24 cellular contexts compared by ENCODE assay signal in genomic region chr2:64478502-64479230, GRCh38. TPM values are rescaled to one million over a fixed set of nuclear protein-coding genes. Genes with fewer than 3 reads are reported as not detected.
DNase-seq lines count a peak whose midpoint lies in the region; ATAC-seq, FAIRE-seq and TF ChIP-seq lines count a peak whose summit lies in the region.
"Had no signal": no experiment of that assay in that cellular context is flagged by ENCODE, and none has a peak within 500 bp of the region (broad histone marks: within the 10 kb centered on the region; RNA-seq: fewer than 3 reads in every experiment).

No MANE protein-coding gene starts in this region.

- H3K36me3 Mint-ChIP-seq in activated naive CD4-positive, alpha-beta T cell treated with anti-CD3 and anti-CD28 coated beads for 36 hours (ENCODE audit: low read depth): no peaks in the 10 kb centered on the region
- H3K36me3 Mint-ChIP-seq in stimulated activated effector memory CD8-positive, alpha-beta T cell treated with anti-CD3 and anti-CD28 coated beads, Interleukin-12 subunit alpha, Interleukin-12 subunit beta, amount 100 ng/mL, for 72 hours: no peaks in the 10 kb centered on the region
- H3K36me3 Mint-ChIP-seq: natural killer cell treated with Interleukin-12 subunit alpha and Interleukin-12 subunit beta and Interleukin-15 and Interleukin-18, amount 100 ng/mL, for 72 hours had no signal

- CTCF ChIA-PET in activated naive CD4-positive, alpha-beta T cell treated with anti-CD3 and anti-CD28 coated beads for 36 hours (lab: Charles Lee): interaction anchor here (2.1 to 13.2 kb wide), 2 partner anchors 9 to 149 kb away, joined by 9 to 232 read pairs; no protein-coding TSS in a partner anchor
- CTCF ChIA-PET in GM12878 (lab: Yijun Ruan, JAX): interaction anchor here (0.6 to 3.4 kb wide), 3 partner anchors 8 to 148 kb away, joined by 3 to 16 read pairs (median 12); no protein-coding TSS in a partner anchor

- no peak for TF ChIP-seq EP300 in GM12878 (IDR thresholded peaks at IDR 0.05; ENCODE audit: borderline replicate concordance in 1 of 2, control insufficient read depth in 1 of 2, low read depth in 2 of 2, low read length in 2 of 2)

- H3K36me3 ChIP-seq in GM12878 (ENCODE audit: control insufficient read depth in 2 of 2, insufficient read depth in 2 of 2, low read length in 1 of 2): no peaks in the 10 kb centered on the region
- H3K36me3 ChIP-seq: heart left ventricle, left lung, ovary, right atrium auricular region, SJCRH30, vagina had no signal

- no peaks in the 10 kb centered on the region for H3K79me2 ChIP-seq in GM12878 (ENCODE audit: control insufficient read depth, insufficient read depth, low read length)

- FAIRE-seq in GM12878 (lab: Jason Lieb, UNC): no peak
- FAIRE-seq: GM19239 had no signal

- H3K4me3 Mint-ChIP-seq in activated naive CD4-positive, alpha-beta T cell treated with anti-CD3 and anti-CD28 coated beads for 36 hours: no peak overlapping the region
- no peak overlapping the region for H3K4me3 Mint-ChIP-seq in stimulated activated effector memory CD8-positive, alpha-beta T cell treated with anti-CD3 and anti-CD28 coated beads, Interleukin-12 subunit alpha, Interleukin-12 subunit beta, amount 100 ng/mL, for 72 hours
- H3K4me3 Mint-ChIP-seq: dendritic cell treated with granulocyte-macrophage colony-stimulating factor and Interleukin-4, amounts not matched to agents 40 ng/mL and 50 ng/mL, for 4 days; natural killer cell treated with Interleukin-12 subunit alpha and Interleukin-12 subunit beta and Interleukin-15 and Interleukin-18, amount 100 ng/mL, for 72 hours had no signal

- BruUV-seq in GM12878 (replicated peaks; lab: Mats Ljungman, UMichigan): no TSS peak

- ATAC-seq in GM12878: no peak
- ATAC-seq in stimulated activated effector memory CD8-positive, alpha-beta T cell treated with anti-CD3 and anti-CD28 coated beads, Interleukin-12 subunit alpha, Interleukin-12 subunit beta, amount 100 ng/mL, for 72 hours: peak; percentile 68
- ATAC-seq: heart left ventricle, left lung had no signal

- no peak overlapping the region for H3K27ac ChIP-seq in GM12878 (ENCODE audit: control insufficient read depth, insufficient read depth)
- H3K27ac ChIP-seq: heart left ventricle, left lung, ovary, right atrium auricular region, SJCRH30, testis, vagina had no signal

- RAD21 ChIA-PET in GM12878 (lab: Charles Lee; ENCODE audit: unreplicated experiment): interaction anchor here (1.0 to 14.6 kb wide), 2 partner anchors 10 to 149 kb away, joined by 3 to 240 read pairs; no protein-coding TSS in a partner anchor

- H3K9me3 ChIP-seq in GM12878 (replicated peaks; ENCODE audit: control insufficient read depth, insufficient read depth, low read length): no peaks in the 10 kb centered on the region
- H3K9me3 ChIP-seq: heart left ventricle, left lung, ovary, right atrium auricular region, SJCRH30, testis, vagina had no signal

- no peak for TF ChIP-seq RAD21 in GM12878 (IDR thresholded peaks at IDR 0.05; ENCODE audit: insufficient read depth, low read depth, low read length)

- no peak overlapping the region for H3K27ac Mint-ChIP-seq in activated naive CD4-positive, alpha-beta T cell treated with anti-CD3 and anti-CD28 coated beads for 36 hours
- H3K27ac Mint-ChIP-seq in stimulated activated effector memory CD8-positive, alpha-beta T cell treated with anti-CD3 and anti-CD28 coated beads, Interleukin-12 subunit alpha, Interleukin-12 subunit beta, amount 100 ng/mL, for 72 hours: no peak overlapping the region
- H3K27ac Mint-ChIP-seq: dendritic cell treated with granulocyte-macrophage colony-stimulating factor and Interleukin-4, amounts not matched to agents 40 ng/mL and 50 ng/mL, for 4 days; natural killer cell treated with Interleukin-12 subunit alpha and Interleukin-12 subunit beta and Interleukin-15 and Interleukin-18, amount 100 ng/mL, for 72 hours had no signal

- in situ Hi-C loops in GM12878 (cut with MboI): loop anchor here (5.0 kb wide), 1 partner anchor 51 kb away; no protein-coding TSS in a partner anchor

- H3K4me3 ChIP-seq in GM12878: no peak overlapping the region
- H3K4me3 ChIP-seq: heart left ventricle, left lung, ovary, right atrium auricular region, SJCRH30, testis, vagina had no signal

- POLR2A ChIA-PET in GM12878 (lab: Charles Lee): interaction anchor here (0.6 kb wide), 1 partner anchor 30 kb away, joined by 7 read pairs; no protein-coding TSS in a partner anchor

- SMC1A ChIA-PET in GM12878 (lab: Charles Lee; ENCODE audit: uncharacterized antibody, unreplicated experiment): interaction anchor here (0.7 to 14.7 kb wide), 2 partner anchors 15 to 149 kb away, joined by 3 to 300 read pairs; no protein-coding TSS in a partner anchor

- H3K9ac ChIP-seq in GM12878 (ENCODE audit: control insufficient read depth, insufficient read depth, low read length): no peak overlapping the region

- H3K27me3 Mint-ChIP-seq in activated naive CD4-positive, alpha-beta T cell treated with anti-CD3 and anti-CD28 coated beads for 36 hours (ENCODE audit: low read depth): no peaks in the 10 kb centered on the region
- H3K27me3 Mint-ChIP-seq: dendritic cell treated with granulocyte-macrophage colony-stimulating factor and Interleukin-4, amounts not matched to agents 40 ng/mL and 50 ng/mL, for 4 days had no signal

- intact Hi-C loops in activated naive CD4-positive, alpha-beta T cell treated with anti-CD3 and anti-CD28 coated beads for 36 hours (cut with micrococcal nuclease): no loop called here
- intact Hi-C loops in GM12878 (cut with micrococcal nuclease; ENCODE audit: unreplicated experiment): no loop called here

- no peak overlapping the region for H3K4me2 ChIP-seq in GM12878 (ENCODE audit: control insufficient read depth, insufficient read depth)

- H3K4me1 Mint-ChIP-seq in activated naive CD4-positive, alpha-beta T cell treated with anti-CD3 and anti-CD28 coated beads for 36 hours (ENCODE audit: low read depth): no peaks in the 10 kb centered on the region
- no peaks in the 10 kb centered on the region for H3K4me1 Mint-ChIP-seq in stimulated activated effector memory CD8-positive, alpha-beta T cell treated with anti-CD3 and anti-CD28 coated beads, Interleukin-12 subunit alpha, Interleukin-12 subunit beta, amount 100 ng/mL, for 72 hours

- no peak for TF ChIP-seq CTCF in GM12878 (IDR thresholded peaks at IDR 0.05 in 2 of 3, conservative IDR thresholded peaks at IDR 0.05 in 1 of 3; ENCODE audit: control insufficient read depth in 2 of 3, extremely low read depth in 1 of 3, insufficient read depth in 1 of 3, low read depth in 3 of 3, low read length in 3 of 3)

- peak; percentile 18 for DNase-seq in activated naive CD4-positive, alpha-beta T cell treated with anti-CD3 and anti-CD28 coated beads for 36 hours
- no peak for DNase-seq in activated naive CD4-positive, alpha-beta T cell treated with anti-CD3 and anti-CD28 coated beads, Interleukin-2, amount 50 U/mL, for 16 hours
- DNase-seq in SW480 (ENCODE audit: low spot score) (peak; percentile 80), GM12878 (ENCODE audit: low read depth, low spot score) (no peak), NCI-H1436 (lab: John Stamatoyannopoulos, UW) (no peak), NCI-H1105 treated with DMSO at 0.1 percent for 48 hours (lab: John Stamatoyannopoulos, UW) (no peak), DMS53 (lab: John Stamatoyannopoulos, UW) (no peak)
- DNase-seq in stimulated activated effector memory CD8-positive, alpha-beta T cell treated with anti-CD3 and anti-CD28 coated beads, Interleukin-12 subunit alpha, Interleukin-12 subunit beta, amount 100 ng/mL, for 72 hours (ENCODE audit: low spot score in 2 of 2): no peak
- DNase-seq: activated effector memory CD4-positive, alpha-beta T cell treated with Interleukin-2 at 50 U/mL for 16 hours; C1 segment of cervical spinal cord; Calu3; heart left ventricle; Kasumi-1; left lung; NCI-H1930; NCI-H226; ovary; SJCRH30; testis had no signal

- H4K20me1 ChIP-seq in GM12878 (ENCODE audit: control insufficient read depth, insufficient read depth): no peaks in the 10 kb centered on the region

- 14% methylated on average over 3 of the region's 3 CpGs for WGBS in GM12878 (ENCODE audit: insufficient coverage, insufficient replicate concordance, low lambda C conversion rate, missing lambda C conversion rate)

- H3K4me1 ChIP-seq in GM12878 (ENCODE audit: control insufficient read depth, insufficient read depth, low read length): peaks cover 5% of the 10 kb centered on the region; the same call in 1 of the 2 replicates
- H3K4me1 ChIP-seq: heart left ventricle, left lung, right atrium auricular region, SJCRH30, testis, vagina had no signal

- H3K9me3 Mint-ChIP-seq in activated naive CD4-positive, alpha-beta T cell treated with anti-CD3 and anti-CD28 coated beads for 36 hours: no peaks in the 10 kb centered on the region
- H3K9me3 Mint-ChIP-seq in stimulated activated effector memory CD8-positive, alpha-beta T cell treated with anti-CD3 and anti-CD28 coated beads, Interleukin-12 subunit alpha, Interleukin-12 subunit beta, amount 100 ng/mL, for 72 hours: no peaks in the 10 kb centered on the region
- H3K9me3 Mint-ChIP-seq: dendritic cell treated with granulocyte-macrophage colony-stimulating factor and Interleukin-4, amounts not matched to agents 40 ng/mL and 50 ng/mL, for 4 days; natural killer cell treated with Interleukin-12 subunit alpha and Interleukin-12 subunit beta and Interleukin-15 and Interleukin-18, amount 100 ng/mL, for 72 hours had no signal

- H2AFZ ChIP-seq in GM12878 (ENCODE audit: control insufficient read depth, low read depth, low read length): no peak overlapping the region

- no peak for TF ChIP-seq POLR2A in GM12878 (IDR thresholded peaks at IDR 0.05; ENCODE audit: low read depth, low read length)

- no peaks in the 10 kb centered on the region for H3K27me3 ChIP-seq in GM12878 (replicated peaks in 1 of 2; ENCODE audit: control insufficient read depth in 2 of 2, insufficient read depth in 2 of 2, low read length in 1 of 2)
- H3K27me3 ChIP-seq: heart left ventricle, left lung, ovary, right atrium auricular region, SJCRH30, testis, vagina had no signal

RNA-seq across cellular contexts. Expression of gene LGALSL, which starts 24.7 kb away (rescaled TPM):
- 1 to 10 TPM; 1.0 to 1.5 TPM for total RNA-seq in activated naive CD4-positive, alpha-beta T cell treated with anti-CD3 and anti-CD28 coated beads for 36 hours
- total RNA-seq in GM12878 (2013; cell fraction: nucleolus; rRNA removed): 1.5 TPM in 2 replicates
- total RNA-seq in GM12878 (2014; rRNA removed) (3.3 and 3.5 TPM in 2 replicates), GM12878 (2014; rRNA removed; fragmentation: Illumina TruSeq; extraction: Trizol) (5.9 and 6.4 TPM in 2 replicates), GM12878 (2021) (7.8 and 10.4 TPM in 2 replicates)
- polyA plus RNA-seq in GM12878 (2011; ENCODE audit: low read depth): 4.6 TPM
- polyA plus RNA-seq in GM12878 (2011; rRNA removed) (9.1 and 9.6 TPM in 2 replicates), GM12878 (2014; fragmentation: Illumina TruSeq; extraction: Trizol) (4.9 and 8.7 TPM in 2 replicates), GM12878 (2014; fragmentation: Nextera tagmentation; extraction: Ambion mirVana) (1 to 10 TPM; 3.8 to 4.5 TPM), GM12878 (2014; rRNA removed) (4.7 and 8.5 TPM in 2 replicates), GM12878 (2016; fragmentation: Nextera tagmentation; extraction: Ambion mirVana) (1 to 10 TPM; 4.9 to 6.3 TPM)
- polyA plus RNA-seq in GM12878 (2011; cell fraction: cytosol; rRNA removed): 7.5 and 10.3 TPM in 2 replicates
- 3.6 and 4.8 TPM in 2 replicates for polyA plus RNA-seq in GM12878 (2011; cell fraction: nucleus; rRNA removed)
- polyA plus RNA-seq in GM12878 (2012): 2.7 and 3.9 TPM in 2 replicates
- polyA minus RNA-seq in GM12878 (2011; rRNA and poly(A)+ RNA removed): 8.8 and 10.7 TPM in 2 replicates
- 2.5 and 3.2 TPM in 2 replicates for polyA minus RNA-seq in GM12878 (2011; cell fraction: cytosol; rRNA and poly(A)+ RNA removed)
- 0.96 and 1.2 TPM in 2 replicates for polyA minus RNA-seq in GM12878 (2011; cell fraction: nucleus; rRNA and poly(A)+ RNA removed)

RNA-seq across cellular contexts. Expression of gene AFTPH, which starts 45.5 kb away (rescaled TPM):
- 10 to 100 TPM; 25.3 to 27.3 TPM for total RNA-seq in activated naive CD4-positive, alpha-beta T cell treated with anti-CD3 and anti-CD28 coated beads for 36 hours
- 106 and 111 TPM in 2 replicates for total RNA-seq in GM12878 (2013; cell fraction: nucleolus; rRNA removed)
- 51.3 and 60.1 TPM in 2 replicates for total RNA-seq in GM12878 (2014; rRNA removed)
- total RNA-seq in GM12878 (2014; rRNA removed; fragmentation: Illumina TruSeq; extraction: Trizol): 77.3 and 79.8 TPM in 2 replicates
- 37.9 and 40.0 TPM in 2 replicates for total RNA-seq in GM12878 (2021)
- 32.0 TPM for polyA plus RNA-seq in GM12878 (2011; ENCODE audit: low read depth)
- 63.5 and 86.7 TPM in 2 replicates for polyA plus RNA-seq in GM12878 (2011; rRNA removed)
- 30.5 and 37.4 TPM in 2 replicates for polyA plus RNA-seq in GM12878 (2011; cell fraction: cytosol; rRNA removed)
- polyA plus RNA-seq in GM12878 (2011; cell fraction: nucleus; rRNA removed): 27.5 and 29.9 TPM in 2 replicates
- 54.8 and 55.7 TPM in 2 replicates for polyA plus RNA-seq in GM12878 (2012)
- 59.5 and 87.1 TPM in 2 replicates for polyA plus RNA-seq in GM12878 (2014; fragmentation: Illumina TruSeq; extraction: Trizol)
- polyA plus RNA-seq in GM12878 (2014; fragmentation: Nextera tagmentation; extraction: Ambion mirVana): 10 to 100 TPM; 25.6 to 38.7 TPM
- 34.1 and 39.0 TPM in 2 replicates for polyA plus RNA-seq in GM12878 (2014; rRNA removed)
- 10 to 100 TPM; 29.9 to 33.3 TPM for polyA plus RNA-seq in GM12878 (2016; fragmentation: Nextera tagmentation; extraction: Ambion mirVana)
- polyA minus RNA-seq in GM12878 (2011; rRNA and poly(A)+ RNA removed): 47.8 and 54.3 TPM in 2 replicates
- 16.6 and 23.3 TPM in 2 replicates for polyA minus RNA-seq in GM12878 (2011; cell fraction: cytosol; rRNA and poly(A)+ RNA removed)
- 22.0 and 25.4 TPM in 2 replicates for polyA minus RNA-seq in GM12878 (2011; cell fraction: nucleus; rRNA and poly(A)+ RNA removed)

Comparison
In these comparisons a context has a peak if more than half of its experiments do, and no peak if none do; other contexts are left out.
1. DNase-seq: peak in activated naive CD4-positive, alpha-beta T cell treated with anti-CD3 and anti-CD28 coated beads for 36 hours (single experiment) and SW480 (single experiment); none in activated naive CD4-positive, alpha-beta T cell treated with anti-CD3 and anti-CD28 coated beads, Interleukin-2, amount 50 U/mL, for 16 hours (single experiment), GM12878 (single experiment), stimulated activated effector memory CD8-positive, alpha-beta T cell treated with anti-CD3 and anti-CD28 coated beads, Interleukin-12 subunit alpha, Interleukin-12 subunit beta, amount 100 ng/mL, for 72 hours (0 of 2), NCI-H1436 (single experiment), NCI-H1105 treated with DMSO at 0.1 percent for 48 hours (single experiment) and DMS53 (single experiment).